1 cellular context compared by ENCODE assay signal in the genomic region with DNA sequence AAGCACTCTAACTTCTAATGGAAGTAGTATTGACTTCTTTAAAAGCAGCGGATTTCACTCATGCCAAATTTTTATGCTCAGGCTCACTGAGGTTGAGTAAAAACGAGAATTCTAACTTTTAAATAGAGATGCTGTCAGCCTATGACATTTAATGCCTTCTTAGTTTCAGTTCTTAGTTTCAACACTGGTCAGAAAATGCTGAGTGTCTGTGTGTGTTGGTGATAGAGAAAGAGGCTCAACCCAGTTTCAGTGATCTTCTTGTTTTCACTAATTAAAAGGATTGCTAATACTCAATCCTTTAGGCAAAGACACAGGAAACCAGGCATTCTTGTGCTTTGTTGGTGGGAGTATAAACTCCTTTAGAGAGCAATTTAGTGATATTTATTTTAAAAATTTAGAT.
TF ChIP-seq lines count a peak whose summit lies in the region.

No MANE protein-coding gene starts in this region.

TF ChIP-seq in GM12878, 131 proteins besides CTCF, POLR2A, EP300 and RAD21 (continued from another document):
- TF ChIP-seq, protein P1, sequence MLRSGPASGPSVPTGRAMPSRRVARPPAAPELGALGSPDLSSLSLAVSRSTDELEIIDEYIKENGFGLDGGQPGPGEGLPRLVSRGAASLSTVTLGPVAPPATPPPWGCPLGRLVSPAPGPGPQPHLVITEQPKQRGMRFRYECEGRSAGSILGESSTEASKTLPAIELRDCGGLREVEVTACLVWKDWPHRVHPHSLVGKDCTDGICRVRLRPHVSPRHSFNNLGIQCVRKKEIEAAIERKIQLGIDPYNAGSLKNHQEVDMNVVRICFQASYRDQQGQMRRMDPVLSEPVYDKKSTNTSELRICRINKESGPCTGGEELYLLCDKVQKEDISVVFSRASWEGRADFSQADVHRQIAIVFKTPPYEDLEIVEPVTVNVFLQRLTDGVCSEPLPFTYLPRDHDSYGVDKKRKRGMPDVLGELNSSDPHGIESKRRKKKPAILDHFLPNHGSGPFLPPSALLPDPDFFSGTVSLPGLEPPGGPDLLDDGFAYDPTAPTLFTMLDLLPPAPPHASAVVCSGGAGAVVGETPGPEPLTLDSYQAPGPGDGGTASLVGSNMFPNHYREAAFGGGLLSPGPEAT (IDR thresholded peaks at IDR 0.05; ENCODE audit: low read depth) = peak; percentile 94
- TF ChIP-seq WRNIP1 (IDR thresholded peaks at IDR 0.05; ENCODE audit: borderline replicate concordance, low read depth, low read length) (no peak), STAT3 (IDR thresholded peaks at IDR 0.05; ENCODE audit: low read depth, low read length) (peak; percentile 50; the same call in 1 of the 2 replicates), EGR1 (IDR thresholded peaks at IDR 0.05; ENCODE audit: borderline replicate concordance in 1 of 2, low read depth in 2 of 2, low read length in 2 of 2) (no peak), EED (IDR thresholded peaks at IDR 0.05; ENCODE audit: low read depth) (peak; percentile 59), SUPT20H (IDR thresholded peaks at IDR 0.05; ENCODE audit: borderline replicate concordance, control insufficient read depth, low read depth, low read length) (no peak), MEF2B (IDR thresholded peaks at IDR 0.05; ENCODE audit: partially characterized antibody, poor library complexity, severe bottlenecking) (peak; percentile 65), TCF7 (IDR thresholded peaks at IDR 0.05; ENCODE audit: borderline replicate concordance) (peak; percentile 15; the same call in 1 of the 2 replicates), MXI1 (IDR thresholded peaks at IDR 0.05; ENCODE audit: low read depth, low read length) (peak; percentile 64; the same call in 1 of the 2 replicates), YY1 (IDR thresholded peaks at IDR 0.05; ENCODE audit: low read depth, low read length) (0 out of 2 replicates have a peak, but pooled peaks have one; percentile 11), TARDBP (IDR thresholded peaks at IDR 0.05; ENCODE audit: borderline replicate concordance) (no peak), ATF7 (IDR thresholded peaks at IDR 0.05; ENCODE audit: low read depth) (peak; percentile 93), ZNF217 (IDR thresholded peaks at IDR 0.05) (peak; percentile 94), SPI1 (IDR thresholded peaks at IDR 0.05; ENCODE audit: borderline replicate concordance, insufficient read depth, low read depth, low read length) (peak; percentile 74; the same call in 1 of the 2 replicates), SIN3A (IDR thresholded peaks at IDR 0.05; ENCODE audit: low read depth, low read length) (no peak), SMC3 (IDR thresholded peaks at IDR 0.05; ENCODE audit: borderline replicate concordance, low read length) (peak; percentile 5; the same call in 1 of the 2 replicates), CHD1 (IDR thresholded peaks at IDR 0.05; ENCODE audit: low read depth, low read length) (no peak), ZNF24 (IDR thresholded peaks at IDR 0.05) (peak; percentile 81), CREB1 (IDR thresholded peaks at IDR 0.05; ENCODE audit: low read depth) (peak; percentile 51; the same call in 1 of the 2 replicates), DPF2 (IDR thresholded peaks at IDR 0.05) (peak; percentile 85), GATAD2B (conservative IDR thresholded peaks at IDR 0.05; ENCODE audit: low read depth) (0 out of 2 replicates have a peak, but pooled peaks have one; percentile 39), ZNF207 (IDR thresholded peaks at IDR 0.05; ENCODE audit: borderline replicate concordance) (no peak), GABPA (IDR thresholded peaks at IDR 0.05; ENCODE audit: low read depth) (peak; percentile 60), CREM (IDR thresholded peaks at IDR 0.05; ENCODE audit: low read depth) (peak; percentile 70), CBX5 (IDR thresholded peaks at IDR 0.05; ENCODE audit: low read depth) (peak; percentile 98), RUNX3 (IDR thresholded peaks at IDR 0.05; ENCODE audit: low read length) (peak; percentile 76), RCOR1 (conservative IDR thresholded peaks at IDR 0.05; ENCODE audit: low read depth, low read length) (0 out of 2 replicates have a peak, but pooled peaks have one; percentile 55), KLF5 (IDR thresholded peaks at IDR 0.05; ENCODE audit: partially characterized antibody) (peak; percentile 88), NR2C1 (IDR thresholded peaks at IDR 0.05) (no peak), NFIC (IDR thresholded peaks at IDR 0.05; ENCODE audit: low read depth, low read length) (peak; percentile 94), CHD2 (IDR thresholded peaks at IDR 0.05; ENCODE audit: borderline replicate concordance, low read depth, low read length) (peak; percentile 38; the same call in 1 of the 2 replicates), ASH2L (IDR thresholded peaks at IDR 0.05; ENCODE audit: borderline replicate concordance, low read depth) (0 out of 2 replicates have a peak, but pooled peaks have one; percentile 44), POLR2AphosphoS2 (IDR thresholded peaks at IDR 0.05; ENCODE audit: low read depth, low read length) (no peak), JUND (IDR thresholded peaks at IDR 0.05; ENCODE audit: low read depth, low read length) (peak; percentile 89), SRF (IDR thresholded peaks at IDR 0.05; ENCODE audit: low read depth in 2 of 2, low read length in 2 of 2) (no peak), JUNB (IDR thresholded peaks at IDR 0.05) (peak; percentile 97), POU2F2 (IDR thresholded peaks at IDR 0.05; ENCODE audit: borderline replicate concordance, low read depth, low read length) (0 out of 3 replicates have a peak, but pooled peaks have one; percentile 33), IRF4 (IDR thresholded peaks at IDR 0.05; ENCODE audit: low read depth, low read length) (peak; percentile 97), BHLHE40 (IDR thresholded peaks at IDR 0.05; ENCODE audit: borderline replicate concordance in 1 of 2, low read depth in 2 of 2, low read length in 1 of 2) (peak in 1 of 2 experiments; percentile 37; a peak in 1 of 4 replicates), BACH1 (IDR thresholded peaks at IDR 0.05; ENCODE audit: borderline replicate concordance) (peak; percentile 46; the same call in 1 of the 2 replicates), BCL11A (IDR thresholded peaks at IDR 0.05; ENCODE audit: low read depth, low read length) (peak; percentile 83; the same call in 1 of the 2 replicates), IKZF1 (conservative IDR thresholded peaks at IDR 0.05) (peak; percentile 77), PAX5 (IDR thresholded peaks at IDR 0.05; ENCODE audit: borderline replicate concordance, low read depth, low read length) (0 out of 2 replicates have a peak, but pooled peaks have one; percentile 38), ETV6 (conservative IDR thresholded peaks at IDR 0.05 in 1 of 2, IDR thresholded peaks at IDR 0.05 in 1 of 2; ENCODE audit: borderline replicate concordance in 1 of 2, low read depth in 1 of 2) (peak in 1 of 2 experiments; percentile 54; a peak in 1 of 4 replicates), LARP7 (IDR thresholded peaks at IDR 0.05) (no peak), HCFC1 (IDR thresholded peaks at IDR 0.05; ENCODE audit: low read length) (no peak), TAF1 (IDR thresholded peaks at IDR 0.05; ENCODE audit: borderline replicate concordance, low read depth, low read length) (no peak), CHD4 (IDR thresholded peaks at IDR 0.05) (0 out of 2 replicates have a peak, but pooled peaks have one; percentile 6), IKZF2 (IDR thresholded peaks at IDR 0.05) (peak; percentile 90), MTA3 (IDR thresholded peaks at IDR 0.05; ENCODE audit: borderline replicate concordance, low read length) (peak; percentile 84), BMI1 (IDR thresholded peaks at IDR 0.05; ENCODE audit: borderline replicate concordance) (peak; percentile 51; the same call in 1 of the 2 replicates)
- TF ChIP-seq, protein P2, sequence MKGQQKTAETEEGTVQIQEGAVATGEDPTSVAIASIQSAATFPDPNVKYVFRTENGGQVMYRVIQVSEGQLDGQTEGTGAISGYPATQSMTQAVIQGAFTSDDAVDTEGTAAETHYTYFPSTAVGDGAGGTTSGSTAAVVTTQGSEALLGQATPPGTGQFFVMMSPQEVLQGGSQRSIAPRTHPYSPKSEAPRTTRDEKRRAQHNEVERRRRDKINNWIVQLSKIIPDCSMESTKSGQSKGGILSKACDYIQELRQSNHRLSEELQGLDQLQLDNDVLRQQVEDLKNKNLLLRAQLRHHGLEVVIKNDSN (IDR thresholded peaks at IDR 0.05; ENCODE audit: borderline replicate concordance, extremely low read length, insufficient read depth, low read depth, low read length) = no peak
- TF ChIP-seq, protein P3, sequence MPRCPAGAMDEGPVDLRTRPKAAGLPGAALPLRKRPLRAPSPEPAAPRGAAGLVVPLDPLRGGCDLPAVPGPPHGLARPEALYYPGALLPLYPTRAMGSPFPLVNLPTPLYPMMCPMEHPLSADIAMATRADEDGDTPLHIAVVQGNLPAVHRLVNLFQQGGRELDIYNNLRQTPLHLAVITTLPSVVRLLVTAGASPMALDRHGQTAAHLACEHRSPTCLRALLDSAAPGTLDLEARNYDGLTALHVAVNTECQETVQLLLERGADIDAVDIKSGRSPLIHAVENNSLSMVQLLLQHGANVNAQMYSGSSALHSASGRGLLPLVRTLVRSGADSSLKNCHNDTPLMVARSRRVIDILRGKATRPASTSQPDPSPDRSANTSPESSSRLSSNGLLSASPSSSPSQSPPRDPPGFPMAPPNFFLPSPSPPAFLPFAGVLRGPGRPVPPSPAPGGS (IDR thresholded peaks at IDR 0.05; ENCODE audit: borderline replicate concordance, insufficient read depth, low read depth, low read length, poor library complexity, severe bottlenecking) = peak; percentile 49
- TF ChIP-seq, protein P4, sequence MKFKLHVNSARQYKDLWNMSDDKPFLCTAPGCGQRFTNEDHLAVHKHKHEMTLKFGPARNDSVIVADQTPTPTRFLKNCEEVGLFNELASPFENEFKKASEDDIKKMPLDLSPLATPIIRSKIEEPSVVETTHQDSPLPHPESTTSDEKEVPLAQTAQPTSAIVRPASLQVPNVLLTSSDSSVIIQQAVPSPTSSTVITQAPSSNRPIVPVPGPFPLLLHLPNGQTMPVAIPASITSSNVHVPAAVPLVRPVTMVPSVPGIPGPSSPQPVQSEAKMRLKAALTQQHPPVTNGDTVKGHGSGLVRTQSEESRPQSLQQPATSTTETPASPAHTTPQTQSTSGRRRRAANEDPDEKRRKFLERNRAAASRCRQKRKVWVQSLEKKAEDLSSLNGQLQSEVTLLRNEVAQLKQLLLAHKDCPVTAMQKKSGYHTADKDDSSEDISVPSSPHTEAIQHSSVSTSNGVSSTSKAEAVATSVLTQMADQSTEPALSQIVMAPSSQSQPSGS (IDR thresholded peaks at IDR 0.05; ENCODE audit: low read length) = peak; percentile 96
- TF ChIP-seq, protein P5, sequence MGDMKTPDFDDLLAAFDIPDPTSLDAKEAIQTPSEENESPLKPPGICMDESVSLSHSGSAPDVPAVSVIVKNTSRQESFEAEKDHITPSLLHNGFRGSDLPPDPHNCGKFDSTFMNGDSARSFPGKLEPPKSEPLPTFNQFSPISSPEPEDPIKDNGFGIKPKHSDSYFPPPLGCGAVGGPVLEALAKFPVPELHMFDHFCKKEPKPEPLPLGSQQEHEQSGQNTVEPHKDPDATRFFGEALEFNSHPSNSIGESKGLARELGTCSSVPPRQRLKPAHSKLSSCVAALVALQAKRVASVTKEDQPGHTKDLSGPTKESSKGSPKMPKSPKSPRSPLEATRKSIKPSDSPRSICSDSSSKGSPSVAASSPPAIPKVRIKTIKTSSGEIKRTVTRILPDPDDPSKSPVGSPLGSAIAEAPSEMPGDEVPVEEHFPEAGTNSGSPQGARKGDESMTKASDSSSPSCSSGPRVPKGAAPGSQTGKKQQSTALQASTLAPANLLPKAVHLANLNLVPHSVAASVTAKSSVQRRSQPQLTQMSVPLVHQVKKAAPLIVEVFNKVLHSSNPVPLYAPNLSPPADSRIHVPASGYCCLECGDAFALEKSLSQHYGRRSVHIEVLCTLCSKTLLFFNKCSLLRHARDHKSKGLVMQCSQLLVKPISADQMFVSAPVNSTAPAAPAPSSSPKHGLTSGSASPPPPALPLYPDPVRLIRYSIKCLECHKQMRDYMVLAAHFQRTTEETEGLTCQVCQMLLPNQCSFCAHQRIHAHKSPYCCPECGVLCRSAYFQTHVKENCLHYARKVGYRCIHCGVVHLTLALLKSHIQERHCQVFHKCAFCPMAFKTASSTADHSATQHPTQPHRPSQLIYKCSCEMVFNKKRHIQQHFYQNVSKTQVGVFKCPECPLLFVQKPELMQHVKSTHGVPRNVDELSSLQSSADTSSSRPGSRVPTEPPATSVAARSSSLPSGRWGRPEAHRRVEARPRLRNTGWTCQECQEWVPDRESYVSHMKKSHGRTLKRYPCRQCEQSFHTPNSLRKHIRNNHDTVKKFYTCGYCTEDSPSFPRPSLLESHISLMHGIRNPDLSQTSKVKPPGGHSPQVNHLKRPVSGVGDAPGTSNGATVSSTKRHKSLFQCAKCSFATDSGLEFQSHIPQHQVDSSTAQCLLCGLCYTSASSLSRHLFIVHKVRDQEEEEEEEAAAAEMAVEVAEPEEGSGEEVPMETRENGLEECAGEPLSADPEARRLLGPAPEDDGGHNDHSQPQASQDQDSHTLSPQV (IDR thresholded peaks at IDR 0.05) = no peak
- TF ChIP-seq, protein P6, sequence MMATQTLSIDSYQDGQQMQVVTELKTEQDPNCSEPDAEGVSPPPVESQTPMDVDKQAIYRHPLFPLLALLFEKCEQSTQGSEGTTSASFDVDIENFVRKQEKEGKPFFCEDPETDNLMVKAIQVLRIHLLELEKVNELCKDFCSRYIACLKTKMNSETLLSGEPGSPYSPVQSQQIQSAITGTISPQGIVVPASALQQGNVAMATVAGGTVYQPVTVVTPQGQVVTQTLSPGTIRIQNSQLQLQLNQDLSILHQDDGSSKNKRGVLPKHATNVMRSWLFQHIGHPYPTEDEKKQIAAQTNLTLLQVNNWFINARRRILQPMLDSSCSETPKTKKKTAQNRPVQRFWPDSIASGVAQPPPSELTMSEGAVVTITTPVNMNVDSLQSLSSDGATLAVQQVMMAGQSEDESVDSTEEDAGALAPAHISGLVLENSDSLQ (IDR thresholded peaks at IDR 0.05) = peak; percentile 82
- TF ChIP-seq, protein P7, sequence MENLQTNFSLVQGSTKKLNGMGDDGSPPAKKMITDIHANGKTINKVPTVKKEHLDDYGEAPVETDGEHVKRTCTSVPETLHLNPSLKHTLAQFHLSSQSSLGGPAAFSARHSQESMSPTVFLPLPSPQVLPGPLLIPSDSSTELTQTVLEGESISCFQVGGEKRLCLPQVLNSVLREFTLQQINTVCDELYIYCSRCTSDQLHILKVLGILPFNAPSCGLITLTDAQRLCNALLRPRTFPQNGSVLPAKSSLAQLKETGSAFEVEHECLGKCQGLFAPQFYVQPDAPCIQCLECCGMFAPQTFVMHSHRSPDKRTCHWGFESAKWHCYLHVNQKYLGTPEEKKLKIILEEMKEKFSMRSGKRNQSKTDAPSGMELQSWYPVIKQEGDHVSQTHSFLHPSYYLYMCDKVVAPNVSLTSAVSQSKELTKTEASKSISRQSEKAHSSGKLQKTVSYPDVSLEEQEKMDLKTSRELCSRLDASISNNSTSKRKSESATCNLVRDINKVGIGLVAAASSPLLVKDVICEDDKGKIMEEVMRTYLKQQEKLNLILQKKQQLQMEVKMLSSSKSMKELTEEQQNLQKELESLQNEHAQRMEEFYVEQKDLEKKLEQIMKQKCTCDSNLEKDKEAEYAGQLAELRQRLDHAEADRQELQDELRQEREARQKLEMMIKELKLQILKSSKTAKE (IDR thresholded peaks at IDR 0.05; ENCODE audit: low read depth, poor library complexity, severe bottlenecking) = peak; percentile 88
TF ChIP-seq in GM12878: peak in this region for 48.
